18 cellular contexts compared by ENCODE assay signal in genomic region chr9:71955300-71955915, GRCh38. TPM values are rescaled to one million over a fixed set of nuclear protein-coding genes. Genes with fewer than 3 reads are reported as not detected.
DNase-seq lines count a peak whose midpoint lies in the region; ATAC-seq and TF ChIP-seq lines count a peak whose summit lies in the region.
"Had no signal": no experiment of that assay in that cellular context is flagged by ENCODE, and none has a peak within 500 bp of the region (broad histone marks: within the 10 kb centered on the region; RNA-seq: fewer than 3 reads in every experiment).

No MANE protein-coding gene starts in this region.

- H3K4me1 ChIP-seq in right lobe of liver (peaks cover 0 to 19% (median 0%) of the 10 kb centered on the region in 4 donors), ovary (ENCODE audit: insufficient read depth) (no peaks in the 10 kb centered on the region)
- H3K4me1 ChIP-seq: upper lobe of right lung had no signal

- TF ChIP-seq CTCF in right lobe of liver (IDR thresholded peaks at IDR 0.05) (no peak), ovary (IDR thresholded peaks at IDR 0.05) (no peak)

- peak overlapping the region in 1 of 3 donors; percentile 9 for H3K27ac ChIP-seq in right lobe of liver
- no peak overlapping the region for H3K27ac ChIP-seq in ovary
- H3K27ac ChIP-seq: left ventricle myocardium inferior, upper lobe of right lung had no signal

- intact Hi-C loops in right lobe of liver (cut with DNase I) (no loop called here), ovary (cut with DNase I) (no loop called here)

- peak; percentile 51 for ATAC-seq in GM18868 (IDR thresholded peaks at IDR 0.05; ENCODE audit: unreplicated experiment)
- peak; percentile 53 for ATAC-seq in GM21447 (IDR thresholded peaks at IDR 0.05; ENCODE audit: unreplicated experiment)
- peak; percentile 84 for ATAC-seq in HG03354 (IDR thresholded peaks at IDR 0.05; ENCODE audit: poor library complexity, severe bottlenecking, unreplicated experiment)
- ATAC-seq in right lobe of liver = peak; percentile 87 to 94 (median 91)
- ATAC-seq: natural killer cell, upper lobe of right lung had no signal

- TF ChIP-seq POLR2A in right lobe of liver (IDR thresholded peaks at IDR 0.05) (no peak), ovary (IDR thresholded peaks at IDR 0.05) (no peak)

- H3K27me3 ChIP-seq in right lobe of liver (no peaks in the 10 kb centered on the region), ovary (no peaks in the 10 kb centered on the region)
- H3K27me3 ChIP-seq: upper lobe of right lung had no signal

- no peaks in the 10 kb centered on the region for H3K36me3 ChIP-seq in right lobe of liver
- H3K36me3 ChIP-seq in ovary = no peaks in the 10 kb centered on the region

- TF ChIP-seq EP300 in ovary (IDR thresholded peaks at IDR 0.05) = no peak

- DNase-seq in right lobe of liver (no peak), ovary (no peak), GDM1 (lab: John Stamatoyannopoulos, UW) (no peak), NCI-H226 (no peak)
- DNase-seq: activated CD8-positive, alpha-beta memory T cell treated with anti-CD3 and anti-CD28 coated beads for 24 hours; activated gamma-delta T cell; dermis blood vessel endothelial cell; DMS53; hypothalamus; left ventricle myocardium inferior; natural killer cell; NCI-H1048; retina; stimulated activated CD4-positive, alpha-beta T cell treated with anti-CD3 and anti-CD28 coated beads, Interleukin-2, amount 100 ng/mL, for 24 hours; upper lobe of right lung had no signal

- WGBS in right lobe of liver (ENCODE audit: insufficient coverage, low coverage, low lambda C conversion rate, missing lambda C conversion rate) = 6% methylated on average over 1 of the region's 1 CpG
- 51 to 65% (median 64%) methylated on average over 1 of the region's 1 CpG for WGBS in ovary, 3 donors

- no peaks in the 10 kb centered on the region for H3K9me3 ChIP-seq in right lobe of liver
- no peaks in the 10 kb centered on the region for H3K9me3 ChIP-seq in ovary
- H3K9me3 ChIP-seq: left ventricle myocardium inferior, upper lobe of right lung had no signal

- H3K4me3 ChIP-seq in right lobe of liver = no peak overlapping the region
- no peak overlapping the region for H3K4me3 ChIP-seq in ovary
- H3K4me3 ChIP-seq: left ventricle myocardium inferior, upper lobe of right lung had no signal

RNA-seq across cellular contexts. Expression of gene C9orf85, which starts 44.0 kb away (rescaled TPM):
- total RNA-seq in right lobe of liver (1 to 10 TPM; 3.8 to 8.6 (median 6.3) TPM), ovary (10 to 100 TPM in 5 of 7 donors, 1 to 10 TPM in 2; 8.6 to 13.0 (median 10.2) TPM)
- polyA plus RNA-seq in ovary = 10 to 100 TPM; 14.3 to 18.2 TPM

RNA-seq across cellular contexts. Expression of gene ABHD17B, which starts 44.4 kb away (rescaled TPM):
- 10 to 100 TPM in 3 of 6 experiments, 1 to 10 TPM in 3; 8.4 to 13.1 (median 10.3) TPM for total RNA-seq in right lobe of liver
- 10 to 100 TPM; 11.4 to 17.8 (median 14.8) TPM for total RNA-seq in ovary
- 10 to 100 TPM in 1 of 2 donors, 1 to 10 TPM in 1; 9.8 to 16.3 TPM for polyA plus RNA-seq in ovary
